ENCODE assay signal across 23 cellular contexts in genomic region chr6:79801362-79801761, GRCh38.
"Had no signal": no experiment of that assay in that cellular context is flagged by ENCODE, and none has a peak within 500 bp of the region (broad histone marks: within the 10 kb centered on the region; RNA-seq: fewer than 3 reads in every experiment).

No MANE protein-coding gene starts in this region.

- H3K27ac ChIP-seq: breast epithelium, dorsolateral prefrontal cortex, gastrocnemius medialis, neural progenitor cell, thoracic aorta, upper lobe of left lung had no signal

- H3K4me1 ChIP-seq: breast epithelium, gastrocnemius medialis, upper lobe of left lung had no signal

- H3K27me3 ChIP-seq: breast epithelium, dorsolateral prefrontal cortex, gastrocnemius medialis, neural progenitor cell, upper lobe of left lung had no signal

- H3K27ac Mint-ChIP-seq: activated naive CD4-positive, alpha-beta T cell treated with anti-CD3 and anti-CD28 coated beads, Interleukin-2, amount 50 U/mL, for 72 hours; effector memory CD8-positive, alpha-beta T cell; mesothelial cell of epicardium; naive thymus-derived CD8-positive, alpha-beta T cell; stimulated activated naive B cell treated with anti-CD40 and anti-IgM and Interleukin-4, amounts not matched to agents 10 μg/mL and 1 μg/mL and 100 μg/mL, for 72 hours; WTC11 had no signal

- H3K9ac ChIP-seq: neural progenitor cell had no signal

- H3K36me3 Mint-ChIP-seq: mesothelial cell of epicardium; naive thymus-derived CD8-positive, alpha-beta T cell; neural progenitor cell; stimulated activated naive B cell treated with anti-CD40 and anti-IgM and Interleukin-4, amounts not matched to agents 10 μg/mL and 1 μg/mL and 100 μg/mL, for 72 hours had no signal

- H3K4me2 ChIP-seq: neural progenitor cell, smooth muscle cell had no signal

- H3K4me3 Mint-ChIP-seq: central memory CD8-positive, alpha-beta T cell; effector memory CD8-positive, alpha-beta T cell; mesothelial cell of epicardium; naive thymus-derived CD8-positive, alpha-beta T cell; neural progenitor cell; stimulated activated naive B cell treated with anti-CD40 and anti-IgM and Interleukin-4, amounts not matched to agents 10 μg/mL and 1 μg/mL and 100 μg/mL, for 72 hours; WTC11 had no signal

- H3K9me3 Mint-ChIP-seq: activated naive CD4-positive, alpha-beta T cell treated with anti-CD3 and anti-CD28 coated beads, Interleukin-2, amount 50 U/mL, for 72 hours; central memory CD8-positive, alpha-beta T cell; effector memory CD8-positive, alpha-beta T cell; mesothelial cell of epicardium; naive thymus-derived CD8-positive, alpha-beta T cell; neural progenitor cell; stimulated activated naive B cell treated with anti-CD40 and anti-IgM and Interleukin-4, amounts not matched to agents 10 μg/mL and 1 μg/mL and 100 μg/mL, for 72 hours had no signal

- H3K4me1 Mint-ChIP-seq: central memory CD8-positive, alpha-beta T cell; naive thymus-derived CD8-positive, alpha-beta T cell; stimulated activated naive B cell treated with anti-CD40 and anti-IgM and Interleukin-4, amounts not matched to agents 10 μg/mL and 1 μg/mL and 100 μg/mL, for 72 hours had no signal

- H3K36me3 ChIP-seq: breast epithelium, gastrocnemius medialis, neural progenitor cell, thoracic aorta, upper lobe of left lung had no signal

- H3K4me3 ChIP-seq: breast epithelium, dorsolateral prefrontal cortex, gastrocnemius medialis, neural progenitor cell, smooth muscle cell, thoracic aorta, upper lobe of left lung had no signal

- ATAC-seq: effector memory CD8-positive, alpha-beta T cell; esophagus mucosa; gastrocnemius medialis; left ventricle myocardium superior; naive thymus-derived CD8-positive, alpha-beta T cell; sciatic nerve; stimulated activated naive B cell treated with anti-CD40 and anti-IgM and Interleukin-4, amounts not matched to agents 10 μg/mL and 1 μg/mL and 100 μg/mL, for 72 hours; WTC11 had no signal

- H3K9me3 ChIP-seq: breast epithelium, gastrocnemius medialis, thoracic aorta, upper lobe of left lung had no signal

- DNase-seq: activated T-cell treated with anti-CD3 and anti-CD28 coated beads for 4 hours; amniotic stem cell; dorsolateral prefrontal cortex; effector memory CD8-positive, alpha-beta T cell; gastrocnemius medialis; head of caudate nucleus; left ventricle myocardium superior; mammary epithelial cell; naive thymus-derived CD8-positive, alpha-beta T cell; stimulated activated CD4-positive, alpha-beta T cell treated with anti-CD3 and anti-CD28 coated beads, Interleukin-15, amount 100 ng/mL, for 24 hours; stimulated activated naive B cell treated with anti-CD40 and anti-IgM and Interleukin-4, amounts not matched to agents 10 μg/mL and 1 μg/mL and 100 μg/mL, for 72 hours; T-helper 9 cell; upper lobe of left lung had no signal
